ENCODE assay signal across 28 cellular contexts in the genomic region with DNA sequence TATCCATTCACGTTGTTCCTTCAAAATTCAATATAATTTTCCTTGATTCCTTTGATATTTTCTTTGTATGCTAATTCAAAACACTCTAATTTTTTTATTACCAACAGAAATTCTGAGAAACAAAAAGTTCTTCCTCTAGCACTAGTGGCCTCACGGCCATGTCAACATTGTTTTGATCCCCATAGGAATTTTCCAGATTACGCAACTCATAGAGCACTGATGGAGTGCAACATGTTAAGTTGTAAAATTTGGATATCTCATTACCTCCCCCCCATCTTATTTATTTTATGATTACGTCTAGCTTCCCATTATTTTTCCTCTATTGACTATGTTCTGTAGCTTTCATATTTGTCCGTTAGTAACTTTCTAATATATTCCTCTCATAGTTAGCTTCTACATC.
"Had no signal": no experiment of that assay in that cellular context is flagged by ENCODE, and none has a peak within 500 bp of the region (broad histone marks: within the 10 kb centered on the region; RNA-seq: fewer than 3 reads in every experiment).

No MANE protein-coding gene starts in this region.

- H3K27me3 ChIP-seq: neural progenitor cell, ovary, spleen, suprapubic skin, testis, tibial artery, transverse colon, upper lobe of right lung, uterus had no signal

- H3K4me3 ChIP-seq: neural progenitor cell, ovary, psoas muscle, skin epidermis, smooth muscle cell, spleen, suprapubic skin, testis, tibial artery, transverse colon, upper lobe of right lung, uterus had no signal

- H3K27ac ChIP-seq: neural progenitor cell, ovary, parathyroid adenoma, psoas muscle, skin epidermis, spleen, suprapubic skin, testis, tibial artery, transverse colon, upper lobe of right lung, uterus had no signal

- H3K9me3 ChIP-seq: ovary, psoas muscle, spleen, suprapubic skin, testis, tibial artery, transverse colon, upper lobe of right lung, uterus had no signal

- ATAC-seq: natural killer cell; psoas muscle; sciatic nerve; stimulated activated memory B cell treated with anti-CD40 and anti-IgM and Interleukin-4, amounts not matched to agents 10 μg/mL and 1 μg/mL and 100 μg/mL, for 72 hours; stimulated activated naive CD8-positive, alpha-beta T cell treated with anti-CD3 and anti-CD28 coated beads, Interleukin-15, amount 100 ng/mL, for 72 hours; stimulated activated naive CD8-positive, alpha-beta T cell treated with anti-CD3 and anti-CD28 coated beads, Interleukin-15, Interleukin-2, amounts not matched to agents 100 U/mL and 50 U/mL, for 24 hours had no signal

- H3K36me3 ChIP-seq: neural progenitor cell, ovary, spleen, suprapubic skin, tibial artery, transverse colon, upper lobe of right lung, uterus had no signal

- H3K4me2 ChIP-seq: neural progenitor cell, smooth muscle cell had no signal

- DNase-seq: natural killer cell; occipital lobe; ovary; posterior cingulate gyrus; psoas muscle; right cardiac atrium; spleen; stimulated activated CD4-positive, alpha-beta T cell treated with anti-CD3 and anti-CD28 coated beads, Interleukin-12 subunit alpha, Interleukin-12 subunit beta, amount 100 ng/mL, for 4 hours; stimulated activated CD4-positive, alpha-beta T cell treated with anti-CD3 and anti-CD28 coated beads, Interleukin-1b, Interleukin-23, amount 100 ng/mL, for 48 hours; stimulated activated CD4-positive, alpha-beta T cell treated with anti-CD3 and anti-CD28 coated beads, Interleukin-4, amount 100 ng/mL, for 1 hour; stimulated activated CD4-positive, alpha-beta T cell treated with anti-CD3 and anti-CD28 coated beads, Interleukin-4, amount 100 ng/mL, for 4 hours; stimulated activated CD8-positive, alpha-beta memory T cell treated with anti-CD3 and anti-CD28 coated beads, Interleukin-4, amount 100 ng/mL, for 48 hours; stimulated activated naive CD4-positive, alpha-beta T cell; stimulated activated naive CD8-positive, alpha-beta T cell treated with anti-CD3 and anti-CD28 coated beads, Interleukin-15, amount 100 ng/mL, for 72 hours; stimulated activated naive CD8-positive, alpha-beta T cell treated with anti-CD3 and anti-CD28 coated beads, Interleukin-15, Interleukin-2, amounts not matched to agents 100 U/mL and 50 U/mL, for 24 hours; substantia nigra; testis; tibial artery; transverse colon; upper lobe of right lung; uterus had no signal

- H3K4me1 ChIP-seq: neural progenitor cell, parathyroid adenoma, psoas muscle, spleen, suprapubic skin, testis, tibial artery, transverse colon, upper lobe of right lung, uterus had no signal

- H3K9ac ChIP-seq: neural progenitor cell, parathyroid adenoma had no signal

- H2AFZ ChIP-seq: neural progenitor cell, parathyroid adenoma had no signal
